In the genomic region with DNA sequence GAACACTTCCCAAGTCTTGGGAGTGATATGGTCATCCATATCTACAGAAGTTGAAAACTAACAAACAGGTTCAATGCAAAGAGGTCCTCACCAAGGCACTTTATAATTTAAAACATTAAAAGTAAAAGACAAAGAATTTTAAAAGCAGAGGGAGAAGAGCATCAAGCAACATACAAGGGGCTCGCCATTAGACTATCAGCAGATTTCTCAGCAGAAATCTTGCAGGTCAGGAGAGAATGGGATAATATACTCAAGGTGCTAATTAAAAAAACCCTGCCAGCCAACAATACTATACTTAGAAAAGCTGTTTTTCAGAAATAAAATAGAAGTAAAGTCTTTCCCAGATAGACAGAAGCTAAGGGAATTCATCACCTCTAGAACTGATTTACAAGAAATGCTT, we compare ENCODE assay signal across 6 cellular contexts.
"Had no signal": no experiment of that assay in that cellular context is flagged by ENCODE, and none has a peak within 500 bp of the region (broad histone marks: within the 10 kb centered on the region; RNA-seq: fewer than 3 reads in every experiment).

No MANE protein-coding gene starts in this region.

- FAIRE-seq: G401.6, GM12892, GM18507, GM19239 had no signal

- DNase-seq: GDM1, GF-D8 had no signal
